ENCODE assay signal across 1 cellular context in the genomic region with DNA sequence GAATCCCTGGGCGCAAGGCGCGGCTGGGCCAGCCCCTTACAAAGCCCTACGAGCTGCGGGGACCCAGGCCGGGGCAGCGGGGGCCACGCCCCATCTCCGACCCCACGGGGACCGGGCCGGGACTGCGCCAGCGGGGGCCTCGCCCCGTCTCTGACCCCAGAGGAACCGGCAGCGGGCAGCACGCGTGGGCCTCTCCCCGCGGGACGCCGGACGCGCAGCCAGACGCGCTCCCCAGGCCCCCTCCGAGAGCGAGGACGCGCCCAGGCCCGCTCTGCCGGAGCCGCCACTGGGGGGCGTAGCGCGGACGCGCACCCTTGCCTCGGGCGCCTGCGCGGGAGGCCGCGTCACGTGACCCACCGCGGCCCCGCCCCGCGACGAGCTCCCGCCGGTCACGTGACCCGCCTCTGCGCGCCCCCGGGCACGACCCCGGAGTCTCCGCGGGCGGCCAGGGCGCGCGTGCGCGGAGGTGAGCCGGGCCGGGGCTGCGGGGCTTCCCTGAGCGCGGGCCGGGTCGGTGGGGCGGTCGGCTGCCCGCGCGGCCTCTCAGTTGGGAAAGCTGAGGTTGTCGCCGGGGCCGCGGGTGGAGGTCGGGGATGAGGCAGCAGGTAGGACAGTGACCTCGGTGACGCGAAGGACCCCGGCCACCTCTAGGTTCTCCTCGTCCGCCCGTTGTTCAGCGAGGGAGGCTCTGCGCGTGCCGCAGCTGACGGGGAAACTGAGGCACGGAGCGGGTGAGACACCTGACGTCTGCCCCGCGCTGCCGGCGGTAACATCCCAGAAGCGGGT.
A peak's percentile ranks its signal among the peaks of the same experiment; 100 is the strongest.
TF ChIP-seq lines count a peak whose summit lies in the region.

A gene (plus strand): TSS at position 422 of the 786 bp plus-strand sequence. CDS start 3,006 bp downstream, outside the sequence.

TF ChIP-seq in HepG2, 621 proteins besides CTCF, POLR2A, EP300 and RAD21 (continued from another document):
- TF ChIP-seq GPN1 (CRISPR knock-in tag; IDR thresholded peaks at IDR 0.05; ENCODE audit: borderline replicate concordance) (no peak; the same call in 1 of the 2 replicates), TOE1 (CRISPR knock-in tag; IDR thresholded peaks at IDR 0.05) (peak; percentile 33; the same call in 1 of the 2 replicates), JUN (CRISPR knock-in tag; IDR thresholded peaks at IDR 0.05) (no peak), ZNF550 (CRISPR knock-in tag; IDR thresholded peaks at IDR 0.05; ENCODE audit: borderline replicate concordance) (peak; percentile 50; the same call in 1 of the 2 replicates), ATM (IDR thresholded peaks at IDR 0.05; ENCODE audit: borderline replicate concordance) (no peak), DMAP1 (CRISPR knock-in tag; IDR thresholded peaks at IDR 0.05) (no peak; the same call in 1 of the 2 replicates), NFATC3 (CRISPR knock-in tag; IDR thresholded peaks at IDR 0.05) (0 out of 2 replicates have a peak, but pooled peaks have one; percentile 1), MXI1 (IDR thresholded peaks at IDR 0.05; ENCODE audit: borderline replicate concordance, low read depth, low read length) (peak; percentile 73; the same call in 1 of the 3 replicates), ZBTB7B (CRISPR knock-in tag; IDR thresholded peaks at IDR 0.05) (no peak; the same call in 1 of the 2 replicates), ARNT (IDR thresholded peaks at IDR 0.05) (no peak), ZNF530 (CRISPR knock-in tag; IDR thresholded peaks at IDR 0.05; ENCODE audit: low read depth) (0 out of 2 replicates have a peak, but pooled peaks have one; percentile 47), MXD4 (CRISPR knock-in tag; IDR thresholded peaks at IDR 0.05) (peak; percentile 35), MAF1 (CRISPR knock-in tag; IDR thresholded peaks at IDR 0.05; ENCODE audit: borderline replicate concordance) (peak; percentile 49; the same call in 1 of the 2 replicates), KDM3A (CRISPR knock-in tag; IDR thresholded peaks at IDR 0.05; ENCODE audit: low read depth) (peak; percentile 22), NPAS2 (CRISPR knock-in tag; IDR thresholded peaks at IDR 0.05; ENCODE audit: borderline replicate concordance) (no peak), ASH2L (IDR thresholded peaks at IDR 0.05; ENCODE audit: insufficient read length, low read depth, low read length) (peak; percentile 81), HHEX (CRISPR knock-in tag; IDR thresholded peaks at IDR 0.05) (no peak)
- TF ChIP-seq, protein P1, sequence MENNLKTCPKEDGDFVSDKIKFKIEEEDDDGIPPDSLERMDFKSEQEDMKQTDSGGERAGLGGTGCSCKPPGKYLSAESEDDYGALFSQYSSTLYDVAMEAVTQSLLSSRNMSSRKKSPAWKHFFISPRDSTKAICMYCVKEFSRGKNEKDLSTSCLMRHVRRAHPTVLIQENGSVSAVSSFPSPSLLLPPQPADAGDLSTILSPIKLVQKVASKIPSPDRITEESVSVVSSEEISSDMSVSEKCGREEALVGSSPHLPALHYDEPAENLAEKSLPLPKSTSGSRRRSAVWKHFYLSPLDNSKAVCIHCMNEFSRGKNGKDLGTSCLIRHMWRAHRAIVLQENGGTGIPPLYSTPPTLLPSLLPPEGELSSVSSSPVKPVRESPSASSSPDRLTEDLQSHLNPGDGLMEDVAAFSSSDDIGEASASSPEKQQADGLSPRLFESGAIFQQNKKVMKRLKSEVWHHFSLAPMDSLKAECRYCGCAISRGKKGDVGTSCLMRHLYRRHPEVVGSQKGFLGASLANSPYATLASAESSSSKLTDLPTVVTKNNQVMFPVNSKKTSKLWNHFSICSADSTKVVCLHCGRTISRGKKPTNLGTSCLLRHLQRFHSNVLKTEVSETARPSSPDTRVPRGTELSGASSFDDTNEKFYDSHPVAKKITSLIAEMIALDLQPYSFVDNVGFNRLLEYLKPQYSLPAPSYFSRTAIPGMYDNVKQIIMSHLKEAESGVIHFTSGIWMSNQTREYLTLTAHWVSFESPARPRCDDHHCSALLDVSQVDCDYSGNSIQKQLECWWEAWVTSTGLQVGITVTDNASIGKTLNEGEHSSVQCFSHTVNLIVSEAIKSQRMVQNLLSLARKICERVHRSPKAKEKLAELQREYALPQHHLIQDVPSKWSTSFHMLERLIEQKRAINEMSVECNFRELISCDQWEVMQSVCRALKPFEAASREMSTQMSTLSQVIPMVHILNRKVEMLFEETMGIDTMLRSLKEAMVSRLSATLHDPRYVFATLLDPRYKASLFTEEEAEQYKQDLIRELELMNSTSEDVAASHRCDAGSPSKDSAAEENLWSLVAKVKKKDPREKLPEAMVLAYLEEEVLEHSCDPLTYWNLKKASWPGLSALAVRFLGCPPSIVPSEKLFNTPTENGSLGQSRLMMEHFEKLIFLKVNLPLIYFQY (CRISPR knock-in tag; IDR thresholded peaks at IDR 0.05; ENCODE audit: borderline replicate concordance): peak; percentile 58; the same call in 1 of the 2 replicates
- TF ChIP-seq, protein P2, sequence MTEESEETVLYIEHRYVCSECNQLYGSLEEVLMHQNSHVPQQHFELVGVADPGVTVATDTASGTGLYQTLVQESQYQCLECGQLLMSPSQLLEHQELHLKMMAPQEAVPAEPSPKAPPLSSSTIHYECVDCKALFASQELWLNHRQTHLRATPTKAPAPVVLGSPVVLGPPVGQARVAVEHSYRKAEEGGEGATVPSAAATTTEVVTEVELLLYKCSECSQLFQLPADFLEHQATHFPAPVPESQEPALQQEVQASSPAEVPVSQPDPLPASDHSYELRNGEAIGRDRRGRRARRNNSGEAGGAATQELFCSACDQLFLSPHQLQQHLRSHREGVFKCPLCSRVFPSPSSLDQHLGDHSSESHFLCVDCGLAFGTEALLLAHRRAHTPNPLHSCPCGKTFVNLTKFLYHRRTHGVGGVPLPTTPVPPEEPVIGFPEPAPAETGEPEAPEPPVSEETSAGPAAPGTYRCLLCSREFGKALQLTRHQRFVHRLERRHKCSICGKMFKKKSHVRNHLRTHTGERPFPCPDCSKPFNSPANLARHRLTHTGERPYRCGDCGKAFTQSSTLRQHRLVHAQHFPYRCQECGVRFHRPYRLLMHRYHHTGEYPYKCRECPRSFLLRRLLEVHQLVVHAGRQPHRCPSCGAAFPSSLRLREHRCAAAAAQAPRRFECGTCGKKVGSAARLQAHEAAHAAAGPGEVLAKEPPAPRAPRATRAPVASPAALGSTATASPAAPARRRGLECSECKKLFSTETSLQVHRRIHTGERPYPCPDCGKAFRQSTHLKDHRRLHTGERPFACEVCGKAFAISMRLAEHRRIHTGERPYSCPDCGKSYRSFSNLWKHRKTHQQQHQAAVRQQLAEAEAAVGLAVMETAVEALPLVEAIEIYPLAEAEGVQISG (CRISPR knock-in tag; IDR thresholded peaks at IDR 0.05): peak; percentile 65
- TF ChIP-seq, protein P3, sequence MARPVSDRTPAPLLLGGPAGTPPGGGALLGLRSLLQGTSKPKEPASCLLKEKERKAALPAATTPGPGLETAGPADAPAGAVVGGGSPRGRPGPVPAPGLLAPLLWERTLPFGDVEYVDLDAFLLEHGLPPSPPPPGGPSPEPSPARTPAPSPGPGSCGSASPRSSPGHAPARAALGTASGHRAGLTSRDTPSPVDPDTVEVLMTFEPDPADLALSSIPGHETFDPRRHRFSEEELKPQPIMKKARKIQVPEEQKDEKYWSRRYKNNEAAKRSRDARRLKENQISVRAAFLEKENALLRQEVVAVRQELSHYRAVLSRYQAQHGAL (CRISPR knock-in tag; IDR thresholded peaks at IDR 0.05; ENCODE audit: not compliant biosample characterization): peak; percentile 81
- TF ChIP-seq, protein P4, sequence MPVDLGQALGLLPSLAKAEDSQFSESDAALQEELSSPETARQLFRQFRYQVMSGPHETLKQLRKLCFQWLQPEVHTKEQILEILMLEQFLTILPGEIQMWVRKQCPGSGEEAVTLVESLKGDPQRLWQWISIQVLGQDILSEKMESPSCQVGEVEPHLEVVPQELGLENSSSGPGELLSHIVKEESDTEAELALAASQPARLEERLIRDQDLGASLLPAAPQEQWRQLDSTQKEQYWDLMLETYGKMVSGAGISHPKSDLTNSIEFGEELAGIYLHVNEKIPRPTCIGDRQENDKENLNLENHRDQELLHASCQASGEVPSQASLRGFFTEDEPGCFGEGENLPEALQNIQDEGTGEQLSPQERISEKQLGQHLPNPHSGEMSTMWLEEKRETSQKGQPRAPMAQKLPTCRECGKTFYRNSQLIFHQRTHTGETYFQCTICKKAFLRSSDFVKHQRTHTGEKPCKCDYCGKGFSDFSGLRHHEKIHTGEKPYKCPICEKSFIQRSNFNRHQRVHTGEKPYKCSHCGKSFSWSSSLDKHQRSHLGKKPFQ (CRISPR knock-in tag; IDR thresholded peaks at IDR 0.05; ENCODE audit: insufficient replicate concordance): peak; percentile 66
- TF ChIP-seq, protein P5, sequence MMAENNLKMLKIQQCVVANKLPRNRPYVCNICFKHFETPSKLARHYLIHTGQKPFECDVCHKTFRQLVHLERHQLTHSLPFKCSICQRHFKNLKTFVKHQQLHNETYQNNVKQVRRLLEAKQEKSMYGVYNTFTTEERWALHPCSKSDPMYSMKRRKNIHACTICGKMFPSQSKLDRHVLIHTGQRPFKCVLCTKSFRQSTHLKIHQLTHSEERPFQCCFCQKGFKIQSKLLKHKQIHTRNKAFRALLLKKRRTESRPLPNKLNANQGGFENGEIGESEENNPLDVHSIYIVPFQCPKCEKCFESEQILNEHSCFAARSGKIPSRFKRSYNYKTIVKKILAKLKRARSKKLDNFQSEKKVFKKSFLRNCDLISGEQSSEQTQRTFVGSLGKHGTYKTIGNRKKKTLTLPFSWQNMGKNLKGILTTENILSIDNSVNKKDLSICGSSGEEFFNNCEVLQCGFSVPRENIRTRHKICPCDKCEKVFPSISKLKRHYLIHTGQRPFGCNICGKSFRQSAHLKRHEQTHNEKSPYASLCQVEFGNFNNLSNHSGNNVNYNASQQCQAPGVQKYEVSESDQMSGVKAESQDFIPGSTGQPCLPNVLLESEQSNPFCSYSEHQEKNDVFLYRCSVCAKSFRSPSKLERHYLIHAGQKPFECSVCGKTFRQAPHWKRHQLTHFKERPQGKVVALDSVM (CRISPR knock-in tag; IDR thresholded peaks at IDR 0.05): peak; percentile 62
- TF ChIP-seq, protein P6, sequence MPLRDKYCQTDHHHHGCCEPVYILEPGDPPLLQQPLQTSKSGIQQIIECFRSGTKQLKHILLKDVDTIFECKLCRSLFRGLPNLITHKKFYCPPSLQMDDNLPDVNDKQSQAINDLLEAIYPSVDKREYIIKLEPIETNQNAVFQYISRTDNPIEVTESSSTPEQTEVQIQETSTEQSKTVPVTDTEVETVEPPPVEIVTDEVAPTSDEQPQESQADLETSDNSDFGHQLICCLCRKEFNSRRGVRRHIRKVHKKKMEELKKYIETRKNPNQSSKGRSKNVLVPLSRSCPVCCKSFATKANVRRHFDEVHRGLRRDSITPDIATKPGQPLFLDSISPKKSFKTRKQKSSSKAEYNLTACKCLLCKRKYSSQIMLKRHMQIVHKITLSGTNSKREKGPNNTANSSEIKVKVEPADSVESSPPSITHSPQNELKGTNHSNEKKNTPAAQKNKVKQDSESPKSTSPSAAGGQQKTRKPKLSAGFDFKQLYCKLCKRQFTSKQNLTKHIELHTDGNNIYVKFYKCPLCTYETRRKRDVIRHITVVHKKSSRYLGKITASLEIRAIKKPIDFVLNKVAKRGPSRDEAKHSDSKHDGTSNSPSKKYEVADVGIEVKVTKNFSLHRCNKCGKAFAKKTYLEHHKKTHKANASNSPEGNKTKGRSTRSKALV (CRISPR knock-in tag; IDR thresholded peaks at IDR 0.05): no peak; the same call in none of the 2 replicates
TF ChIP-seq in HepG2: peak in this region for 220.
